2 cellular contexts compared by ENCODE assay signal in genomic region chr19:43820098-43820860, GRCh38.
TF ChIP-seq lines count a peak whose summit lies in the region.

No MANE protein-coding gene starts in this region.

TF ChIP-seq in liver, 16 proteins besides CTCF, POLR2A, EP300 and RAD21:
- TF ChIP-seq FOXA2 (IDR thresholded peaks at IDR 0.05) (no peak), JUND (IDR thresholded peaks at IDR 0.05) (no peak), ZBTB33 (IDR thresholded peaks at IDR 0.05) (no peak), NR2F2 (IDR thresholded peaks at IDR 0.05) (no peak), RXRA (IDR thresholded peaks at IDR 0.05) (no peak), ATF3 (IDR thresholded peaks at IDR 0.05) (no peak), SP1 (IDR thresholded peaks at IDR 0.05) (no peak), MAX (IDR thresholded peaks at IDR 0.05) (no peak), REST (IDR thresholded peaks at IDR 0.05) (no peak), HNF4G (IDR thresholded peaks at IDR 0.05) (no peak), HNF4A (conservative IDR thresholded peaks at IDR 0.05) (no peak), TAF1 (conservative IDR thresholded peaks at IDR 0.05) (no peak), FOXA1 (IDR thresholded peaks at IDR 0.05) (no peak)

TF ChIP-seq in HepG2, 621 proteins besides CTCF, POLR2A, EP300 and RAD21:
- TF ChIP-seq BCL3 (CRISPR knock-in tag; IDR thresholded peaks at IDR 0.05) (no peak), PRDM4 (CRISPR knock-in tag; IDR thresholded peaks at IDR 0.05; ENCODE audit: borderline replicate concordance) (no peak), ZNF281 (CRISPR knock-in tag; IDR thresholded peaks at IDR 0.05; ENCODE audit: borderline replicate concordance) (no peak), CBX5 (CRISPR knock-in tag; IDR thresholded peaks at IDR 0.05; ENCODE audit: borderline replicate concordance) (no peak), ZNF501 (CRISPR knock-in tag; IDR thresholded peaks at IDR 0.05) (no peak), ZIK1 (CRISPR knock-in tag; IDR thresholded peaks at IDR 0.05; ENCODE audit: borderline replicate concordance, low read depth) (no peak), CC2D1A (CRISPR knock-in tag; IDR thresholded peaks at IDR 0.05) (no peak), HBP1 (CRISPR knock-in tag; IDR thresholded peaks at IDR 0.05; ENCODE audit: low read depth) (no peak), ZNF441 (CRISPR knock-in tag; IDR thresholded peaks at IDR 0.05; ENCODE audit: borderline replicate concordance) (no peak), CHD2 (IDR thresholded peaks at IDR 0.05; ENCODE audit: low read depth, low read length) (no peak), MXD3 (CRISPR knock-in tag; IDR thresholded peaks at IDR 0.05) (no peak), ZSCAN5A (CRISPR knock-in tag; IDR thresholded peaks at IDR 0.05; ENCODE audit: borderline replicate concordance) (no peak), HNRNPLL (IDR thresholded peaks at IDR 0.05; ENCODE audit: low read depth, low read length, poor library complexity, severe bottlenecking) (no peak), ZKSCAN1 (IDR thresholded peaks at IDR 0.05; ENCODE audit: low read length) (no peak)
